ENCODE assay signal across 8 cellular contexts in genomic region chr12:77049767-77050353, GRCh38. TPM values are rescaled to one million over a fixed set of nuclear protein-coding genes. Genes with fewer than 3 reads are reported as not detected.
DNase-seq lines count a peak whose midpoint lies in the region; ATAC-seq, FAIRE-seq and TF ChIP-seq lines count a peak whose summit lies in the region.

No MANE protein-coding gene starts in this region.

- H4K20me1 ChIP-seq in HCT116 (ENCODE audit: insufficient read depth) (no peaks in the 10 kb centered on the region; the same call in 1 of the 2 replicates), OCI-LY7 (ENCODE audit: insufficient read depth, low read length) (no peaks in the 10 kb centered on the region)

- no peaks in the 10 kb centered on the region for H3K9me3 ChIP-seq in HCT116 (ENCODE audit: control insufficient read depth in 1 of 2, insufficient read depth in 1 of 2, low read depth in 1 of 2, low read length in 2 of 2)
- H3K9me3 ChIP-seq in OCI-LY7 (ENCODE audit: low read length), result no peaks in the 10 kb centered on the region

- H3K9me2 ChIP-seq in HCT116 (ENCODE audit: insufficient read depth) (no peaks in the 10 kb centered on the region), OCI-LY7 (ENCODE audit: insufficient read depth, low read length) (no peaks in the 10 kb centered on the region)

- no peak overlapping the region for H3K4me3 ChIP-seq in GM12864 (ENCODE audit: low read depth, low read length)
- no peak overlapping the region for H3K4me3 ChIP-seq in HCT116 (replicated peaks in 1 of 2; ENCODE audit: low read depth in 1 of 2, low read length in 2 of 2)
- H3K4me3 ChIP-seq in OCI-LY7 (ENCODE audit: low read depth, low read length, poor library complexity, severe bottlenecking), result no peak overlapping the region
- no peak overlapping the region for H3K4me3 ChIP-seq in coronary artery

- TF ChIP-seq POLR2A in HCT116 (IDR thresholded peaks at IDR 0.05; ENCODE audit: borderline replicate concordance, extremely low read depth, insufficient read depth, insufficient read length), result no peak

- CTCF ChIA-PET in HCT116 (lab: Charles Lee), result interaction anchor here (0.8 to 1.9 kb wide), 7 partner anchors 9 to 876 kb away, joined by 3 to 11 read pairs (median 3); no protein-coding TSS in a partner anchor
- CTCF ChIA-PET in OCI-LY7 (lab: Charles Lee; ENCODE audit: unreplicated experiment), result interaction anchor here (0.6 kb wide), 1 partner anchor 18 kb away, joined by 4 read pairs; no protein-coding TSS in a partner anchor

- no peaks in the 10 kb centered on the region for H3K27me3 ChIP-seq in HCT116 (ENCODE audit: insufficient read depth, low read length)

- intact Hi-C loops in HCT116 (cut with micrococcal nuclease) (loop anchor here (1.0 kb wide), 1 partner anchor 635 kb away; no protein-coding TSS in a partner anchor), OCI-LY7 (cut with micrococcal nuclease; ENCODE audit: unreplicated experiment) (loop anchor here (10.0 kb wide), 1 partner anchor 635 kb away; no protein-coding TSS in a partner anchor), posterior vena cava (cut with DNase I) (no loop called here)

- peak; percentile 92 for ATAC-seq in HCT116

- POLR2A ChIA-PET in HCT116 (lab: Charles Lee), result interaction anchor here (0.6 to 1.1 kb wide), 2 partner anchors 10 to 13 kb away, joined by 3 read pairs; no protein-coding TSS in a partner anchor
- POLR2A ChIA-PET in OCI-LY7 (lab: Charles Lee), result no interaction called here

- peak; percentile 78 for FAIRE-seq in A204.1 (lab: Jason Lieb, UNC)

- H3K4me2 ChIP-seq in HCT116 (ENCODE audit: low read length) (no peak overlapping the region), OCI-LY7 (ENCODE audit: low read length) (no peak overlapping the region)

- H3K79me2 ChIP-seq in HCT116 (ENCODE audit: insufficient read depth, low read length) (peaks cover 27% of the 10 kb centered on the region), OCI-LY7 (ENCODE audit: insufficient read depth, low read depth, low read length) (no peaks in the 10 kb centered on the region)

- H3K4me1 ChIP-seq in HCT116 (ENCODE audit: control insufficient read depth in 1 of 2, insufficient read depth in 2 of 2, low read length in 2 of 2), result no peaks in the 10 kb centered on the region
- no peaks in the 10 kb centered on the region for H3K4me1 ChIP-seq in OCI-LY7 (ENCODE audit: insufficient read depth, low read length, poor library complexity, severe bottlenecking)

- peak; percentile 72 for TF ChIP-seq CTCF in GM12864 (IDR thresholded peaks at IDR 0.05; ENCODE audit: low read depth, low read length, missing control alignments)
- TF ChIP-seq CTCF in HCT116 (IDR thresholded peaks at IDR 0.05 in 2 of 3, conservative IDR thresholded peaks at IDR 0.05 in 1 of 3; ENCODE audit: borderline replicate concordance in 1 of 3, insufficient read depth in 1 of 3, low read depth in 2 of 3, low read length in 2 of 3), result peak; percentile 57 to 76 (median 71); a peak in 5 of 6 replicates
- TF ChIP-seq CTCF in LNCAP (IDR thresholded peaks at IDR 0.05), result peak; percentile 84
- TF ChIP-seq CTCF in OCI-LY7 (conservative IDR thresholded peaks at IDR 0.05; ENCODE audit: low read length), result peak; percentile 97
- peak; percentile 34 for TF ChIP-seq CTCF in coronary artery (IDR thresholded peaks at IDR 0.05)

- RAD21 ChIA-PET in HCT116 (lab: Charles Lee; ENCODE audit: low non-redundant PET in 1 of 2, low total read pairs in 2 of 2, uncharacterized antibody in 2 of 2, unreplicated experiment in 2 of 2), result interaction anchor here in 1 of 2 experiments (1.0 kb wide), 1 partner anchor 635 kb away, joined by 3 read pairs; no protein-coding TSS in a partner anchor

- BruUV-seq in HCT116 (replicated peaks; lab: Mats Ljungman, UMichigan), result no TSS peak
- no TSS peak for BruUV-seq in OCI-LY7 (replicated peaks; lab: Mats Ljungman, UMichigan)

- H2AFZ ChIP-seq in HCT116 (ENCODE audit: low read depth, low read length, poor library complexity, severe bottlenecking), result no peak overlapping the region
- H2AFZ ChIP-seq in OCI-LY7 (ENCODE audit: low read length), result no peak overlapping the region

- TF ChIP-seq RAD21 in HCT116 (IDR thresholded peaks at IDR 0.05; ENCODE audit: low read depth), result peak; percentile 67

- no peak overlapping the region for H3K9ac ChIP-seq in HCT116 (ENCODE audit: low read length)

- H3K36me3 ChIP-seq in HCT116 (ENCODE audit: control insufficient read depth in 1 of 2, insufficient read depth in 2 of 2, low read length in 2 of 2), result peaks cover 14 to 36% of the 10 kb centered on the region in 2 experiments
- H3K36me3 ChIP-seq in OCI-LY7 (ENCODE audit: insufficient read depth, low read length), result peaks cover 87% of the 10 kb centered on the region

- H3K27ac ChIP-seq in HCT116 (ENCODE audit: low read depth, low read length) (no peak overlapping the region), OCI-LY7 (ENCODE audit: low read depth, low read length, poor library complexity, severe bottlenecking) (no peak overlapping the region), coronary artery (no peak overlapping the region)

- peak; percentile 64 for DNase-seq in GM12864 (ENCODE audit: low read depth)
- DNase-seq in HCT116 (ENCODE audit: low read depth, low spot score), result peak; percentile 63
- DNase-seq in OCI-LY7 (ENCODE audit: low spot score), result peak; percentile 79
- no peak for DNase-seq in coronary artery (ENCODE audit: low spot score)
- peak; percentile 24 for DNase-seq in mucosa of gallbladder (ENCODE audit: low spot score)
- no peak for DNase-seq in posterior vena cava (ENCODE audit: low spot score)

TF ChIP-seq in HCT116, 20 proteins besides CTCF, POLR2A, EP300 and RAD21:
- TF ChIP-seq, protein P1, sequence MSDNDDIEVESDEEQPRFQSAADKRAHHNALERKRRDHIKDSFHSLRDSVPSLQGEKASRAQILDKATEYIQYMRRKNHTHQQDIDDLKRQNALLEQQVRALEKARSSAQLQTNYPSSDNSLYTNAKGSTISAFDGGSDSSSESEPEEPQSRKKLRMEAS (IDR thresholded peaks at IDR 0.05), result peak; percentile 76
- peak; percentile 37; the same call in 1 of the 2 replicates for TF ChIP-seq CBX3 (IDR thresholded peaks at IDR 0.05; ENCODE audit: low read depth)
- 0 out of 2 replicates have a peak, but pooled peaks have one; percentile 18 for TF ChIP-seq SIN3A (IDR thresholded peaks at IDR 0.05; ENCODE audit: low read depth)
- TF ChIP-seq, protein P2, sequence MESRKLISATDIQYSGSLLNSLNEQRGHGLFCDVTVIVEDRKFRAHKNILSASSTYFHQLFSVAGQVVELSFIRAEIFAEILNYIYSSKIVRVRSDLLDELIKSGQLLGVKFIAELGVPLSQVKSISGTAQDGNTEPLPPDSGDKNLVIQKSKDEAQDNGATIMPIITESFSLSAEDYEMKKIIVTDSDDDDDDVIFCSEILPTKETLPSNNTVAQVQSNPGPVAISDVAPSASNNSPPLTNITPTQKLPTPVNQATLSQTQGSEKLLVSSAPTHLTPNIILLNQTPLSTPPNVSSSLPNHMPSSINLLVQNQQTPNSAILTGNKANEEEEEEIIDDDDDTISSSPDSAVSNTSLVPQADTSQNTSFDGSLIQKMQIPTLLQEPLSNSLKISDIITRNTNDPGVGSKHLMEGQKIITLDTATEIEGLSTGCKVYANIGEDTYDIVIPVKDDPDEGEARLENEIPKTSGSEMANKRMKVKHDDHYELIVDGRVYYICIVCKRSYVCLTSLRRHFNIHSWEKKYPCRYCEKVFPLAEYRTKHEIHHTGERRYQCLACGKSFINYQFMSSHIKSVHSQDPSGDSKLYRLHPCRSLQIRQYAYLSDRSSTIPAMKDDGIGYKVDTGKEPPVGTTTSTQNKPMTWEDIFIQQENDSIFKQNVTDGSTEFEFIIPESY (IDR thresholded peaks at IDR 0.05; ENCODE audit: extremely low read depth, insufficient replicate concordance, low read length), result no peak
- TF ChIP-seq CEBPB (IDR thresholded peaks at IDR 0.05; ENCODE audit: low read depth), result no peak
- no peak for TF ChIP-seq ZFX (IDR thresholded peaks at IDR 0.05)

RNA-seq across cellular contexts. Expression of gene E2F7, which starts 15.5 kb away (rescaled TPM):
- total RNA-seq in HCT116 (2021; ENCODE audit: unreplicated experiment) (19.5 TPM), OCI-LY7 (2022) (16.7 and 17.1 TPM in 2 replicates), mucosa of gallbladder (0.55 TPM), posterior vena cava (under 1 TPM; 0.09 to 0.24 TPM)
- polyA plus RNA-seq in HCT116 (2012), result 7.7 and 8.0 TPM in 2 replicates
- 19.0 and 33.4 TPM in 2 replicates for total RNA-seq in OCI-LY7 (2014; rRNA removed; shearing (Covaris generic))

Comparison
In these comparisons a context has a peak if more than half of its experiments do, and no peak if none do; other contexts are left out.
1. DNase-seq: peak in GM12864 (single experiment), HCT116 (single experiment), OCI-LY7 (single experiment) and mucosa of gallbladder (single experiment); none in coronary artery (single experiment) and posterior vena cava (single experiment).
2. CTCF ChIP-seq: peak in every context shown above with its lines; median percentile 97 in OCI-LY7; 84 in LNCAP; 72 in GM12864; 71 in HCT116; 34 in coronary artery.
3. RNA of gene E2F7, which starts 15.5 kb away (total RNA-seq): 19.5 TPM in HCT116 (single experiment) and 16.7 to 33.4 TPM in OCI-LY7; 0.55 TPM in mucosa of gallbladder (single experiment) and 0.09 to 0.24 TPM in posterior vena cava; every median in the first group is over 10 times any median in the second.
4. intact Hi-C loops: an anchor here in HCT116 (1.0 kb wide) and OCI-LY7 (10.0 kb wide); none called in posterior vena cava.